1 cellular context compared by ENCODE assay signal in the genomic region with DNA sequence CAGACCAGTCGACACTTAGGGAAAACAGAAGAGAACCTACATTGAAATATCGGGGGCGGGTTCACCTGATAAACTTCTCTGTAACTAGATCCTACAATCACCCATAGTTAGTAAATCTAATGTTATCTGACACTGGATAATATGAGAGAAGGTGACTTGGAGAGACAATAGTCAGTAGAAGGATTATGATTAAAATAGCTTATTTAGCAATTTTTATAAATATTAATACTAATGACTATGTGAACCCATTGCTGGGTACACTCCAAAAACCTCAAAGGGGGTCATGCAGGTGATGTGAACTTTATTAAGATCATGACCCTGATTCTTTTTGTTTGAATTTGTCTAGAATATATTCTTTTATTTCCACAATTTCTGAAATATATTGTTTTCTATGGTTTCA.
TF ChIP-seq lines count a peak whose summit lies in the region.

No MANE protein-coding gene starts in this region.

TF ChIP-seq in GM23338, 12 proteins besides CTCF, POLR2A, EP300 and RAD21 (continued from another document):
- TF ChIP-seq, protein P1, sequence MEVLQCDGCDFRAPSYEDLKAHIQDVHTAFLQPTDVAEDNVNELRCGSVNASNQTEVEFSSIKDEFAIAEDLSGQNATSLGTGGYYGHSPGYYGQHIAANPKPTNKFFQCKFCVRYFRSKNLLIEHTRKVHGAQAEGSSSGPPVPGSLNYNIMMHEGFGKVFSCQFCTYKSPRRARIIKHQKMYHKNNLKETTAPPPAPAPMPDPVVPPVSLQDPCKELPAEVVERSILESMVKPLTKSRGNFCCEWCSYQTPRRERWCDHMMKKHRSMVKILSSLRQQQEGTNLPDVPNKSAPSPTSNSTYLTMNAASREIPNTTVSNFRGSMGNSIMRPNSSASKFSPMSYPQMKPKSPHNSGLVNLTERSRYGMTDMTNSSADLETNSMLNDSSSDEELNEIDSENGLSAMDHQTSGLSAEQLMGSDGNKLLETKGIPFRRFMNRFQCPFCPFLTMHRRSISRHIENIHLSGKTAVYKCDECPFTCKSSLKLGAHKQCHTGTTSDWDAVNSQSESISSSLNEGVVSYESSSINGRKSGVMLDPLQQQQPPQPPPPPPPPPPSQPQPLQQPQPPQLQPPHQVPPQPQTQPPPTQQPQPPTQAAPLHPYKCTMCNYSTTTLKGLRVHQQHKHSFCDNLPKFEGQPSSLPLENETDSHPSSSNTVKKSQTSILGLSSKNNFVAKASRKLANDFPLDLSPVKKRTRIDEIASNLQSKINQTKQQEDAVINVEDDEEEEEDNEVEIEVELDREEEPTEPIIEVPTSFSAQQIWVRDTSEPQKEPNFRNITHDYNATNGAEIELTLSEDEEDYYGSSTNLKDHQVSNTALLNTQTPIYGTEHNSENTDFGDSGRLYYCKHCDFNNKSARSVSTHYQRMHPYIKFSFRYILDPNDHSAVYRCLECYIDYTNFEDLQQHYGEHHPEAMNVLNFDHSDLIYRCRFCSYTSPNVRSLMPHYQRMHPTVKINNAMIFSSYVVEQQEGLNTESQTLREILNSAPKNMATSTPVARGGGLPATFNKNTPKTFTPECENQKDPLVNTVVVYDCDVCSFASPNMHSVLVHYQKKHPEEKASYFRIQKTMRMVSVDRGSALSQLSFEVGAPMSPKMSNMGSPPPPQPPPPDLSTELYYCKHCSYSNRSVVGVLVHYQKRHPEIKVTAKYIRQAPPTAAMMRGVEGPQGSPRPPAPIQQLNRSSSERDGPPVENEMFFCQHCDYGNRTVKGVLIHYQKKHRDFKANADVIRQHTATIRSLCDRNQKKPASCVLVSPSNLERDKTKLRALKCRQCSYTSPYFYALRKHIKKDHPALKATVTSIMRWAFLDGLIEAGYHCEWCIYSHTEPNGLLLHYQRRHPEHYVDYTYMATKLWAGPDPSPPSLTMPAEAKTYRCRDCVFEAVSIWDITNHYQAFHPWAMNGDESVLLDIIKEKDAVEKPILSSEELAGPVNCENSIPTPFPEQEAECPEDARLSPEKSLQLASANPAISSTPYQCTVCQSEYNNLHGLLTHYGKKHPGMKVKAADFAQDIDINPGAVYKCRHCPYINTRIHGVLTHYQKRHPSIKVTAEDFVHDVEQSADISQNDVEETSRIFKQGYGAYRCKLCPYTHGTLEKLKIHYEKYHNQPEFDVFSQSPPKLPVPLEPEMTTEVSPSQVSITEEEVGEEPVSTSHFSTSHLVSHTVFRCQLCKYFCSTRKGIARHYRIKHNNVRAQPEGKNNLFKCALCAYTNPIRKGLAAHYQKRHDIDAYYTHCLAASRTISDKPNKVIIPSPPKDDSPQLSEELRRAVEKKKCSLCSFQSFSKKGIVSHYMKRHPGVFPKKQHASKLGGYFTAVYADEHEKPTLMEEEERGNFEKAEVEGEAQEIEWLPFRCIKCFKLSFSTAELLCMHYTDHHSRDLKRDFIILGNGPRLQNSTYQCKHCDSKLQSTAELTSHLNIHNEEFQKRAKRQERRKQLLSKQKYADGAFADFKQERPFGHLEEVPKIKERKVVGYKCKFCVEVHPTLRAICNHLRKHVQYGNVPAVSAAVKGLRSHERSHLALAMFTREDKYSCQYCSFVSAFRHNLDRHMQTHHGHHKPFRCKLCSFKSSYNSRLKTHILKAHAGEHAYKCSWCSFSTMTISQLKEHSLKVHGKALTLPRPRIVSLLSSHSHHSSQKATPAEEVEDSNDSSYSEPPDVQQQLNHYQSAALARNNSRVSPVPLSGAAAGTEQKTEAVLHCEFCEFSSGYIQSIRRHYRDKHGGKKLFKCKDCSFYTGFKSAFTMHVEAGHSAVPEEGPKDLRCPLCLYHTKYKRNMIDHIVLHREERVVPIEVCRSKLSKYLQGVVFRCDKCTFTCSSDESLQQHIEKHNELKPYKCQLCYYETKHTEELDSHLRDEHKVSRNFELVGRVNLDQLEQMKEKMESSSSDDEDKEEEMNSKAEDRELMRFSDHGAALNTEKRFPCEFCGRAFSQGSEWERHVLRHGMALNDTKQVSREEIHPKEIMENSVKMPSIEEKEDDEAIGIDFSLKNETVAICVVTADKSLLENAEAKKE (CRISPR knock-in tag; IDR thresholded peaks at IDR 0.05), result no peak
- TF ChIP-seq JUNB (IDR thresholded peaks at IDR 0.05; ENCODE audit: unreplicated experiment), result no peak
TF ChIP-seq in GM23338: peak in this region for 0.
